In genomic region chr6:154017786-154018185, GRCh38 we compare ENCODE assay signal across 6 cellular contexts. TPM values are rescaled to one million over a fixed set of nuclear protein-coding genes. Genes with fewer than 3 reads are reported as not detected.
"Had no signal": no experiment of that assay in that cellular context is flagged by ENCODE, and none has a peak within 500 bp of the region (broad histone marks: within the 10 kb centered on the region; RNA-seq: fewer than 3 reads in every experiment).

No MANE protein-coding gene starts in this region.

- H3K27ac ChIP-seq: HL-60 had no signal

- DNase-seq: IMR-90, KBM-7 had no signal

- H3K4me3 ChIP-seq: K562 had no signal

RNA-seq across cellular contexts. Expression of gene OPRM1, which starts 21.3 kb away (rescaled TPM):
- polyA plus RNA-seq: HepG2, IgD-negative memory B cell, IMR-90, K562 had no signal
